In the genomic region with DNA sequence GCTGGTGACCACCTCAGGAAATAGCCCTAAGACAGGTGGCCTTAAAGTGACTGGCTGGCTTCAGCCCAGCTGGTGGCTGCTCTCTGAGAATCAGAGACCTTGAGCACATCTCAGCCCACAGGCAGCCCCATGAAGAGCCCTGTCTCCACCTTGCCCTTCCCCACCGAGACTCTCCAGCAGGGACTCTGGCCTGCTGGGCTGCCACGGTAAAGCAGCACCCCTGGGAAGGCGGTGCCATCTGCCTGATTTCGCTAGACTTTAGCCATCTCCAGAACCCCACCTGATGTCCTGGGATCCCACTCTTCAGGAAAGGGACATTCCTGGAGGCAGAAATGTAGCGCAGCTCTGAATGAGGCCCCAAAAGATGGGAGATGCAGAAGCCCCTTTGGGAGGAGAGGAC, we compare ENCODE assay signal across 28 cellular contexts. TPM values are rescaled to one million over a fixed set of nuclear protein-coding genes. Genes with fewer than 3 reads are reported as not detected.
DNase-seq lines count a peak whose midpoint lies in the region; ATAC-seq, FAIRE-seq and TF ChIP-seq lines count a peak whose summit lies in the region.
"Had no signal": no experiment of that assay in that cellular context is flagged by ENCODE, and none has a peak within 500 bp of the region (broad histone marks: within the 10 kb centered on the region; RNA-seq: fewer than 3 reads in every experiment).

No MANE protein-coding gene starts in this region.

- no TSS peak for BruUV-seq in GM12878 (replicated peaks; lab: Mats Ljungman, UMichigan)

- no peak for DNase-seq in activated T-cell treated with anti-CD3 and anti-CD28 coated beads, Interleukin-2, amount 50 U/mL, for 24 hours
- DNase-seq in activated T-cell treated with anti-CD3 and anti-CD28 coated beads, Interleukin-2, amount 50 U/mL, for 48 hours, result no peak
- no peak for DNase-seq in GM12878 (ENCODE audit: low read depth, low spot score)
- DNase-seq in NCI-H2107 (lab: John Stamatoyannopoulos, UW), result no peak
- no peak for DNase-seq in CD14-positive monocyte (ENCODE audit: low spot score)
- no peak for DNase-seq in NCI-H1417 treated with DMSO at 0.1 percent for 48 hours (lab: John Stamatoyannopoulos, UW)
- DNase-seq: 8988T; activated CD4-positive, alpha-beta T cell treated with anti-CD3 and anti-CD28 coated beads, Interleukin-2, amount 50 U/mL, for 1 hour; activated naive CD4-positive, alpha-beta T cell treated with anti-CD3 and anti-CD28 coated beads, Interleukin-2, amount 50 U/mL, for 16 hours; anterior cingulate cortex; caudate nucleus; DMS79; dorsolateral prefrontal cortex; GF-D8; head of caudate nucleus; naive thymus-derived CD4-positive, alpha-beta T cell; NCI-H1930; NCI-H2227 treated with DMSO at 0.1 percent for 48 hours; ovary; stimulated activated CD4-positive, alpha-beta T cell treated with anti-CD3 and anti-CD28 coated beads, Interleukin-12 subunit alpha, Interleukin-12 subunit beta, amount 100 ng/mL, for 4 hours; stimulated activated CD4-positive, alpha-beta T cell treated with anti-CD3 and anti-CD28 coated beads, Interleukin-4, amount 100 ng/mL, for 4 hours; stimulated activated naive CD8-positive, alpha-beta T cell treated with anti-CD3 and anti-CD28 coated beads, Interleukin-15, amount 100 ng/mL, for 72 hours had no signal

- peaks cover 5% of the 10 kb centered on the region; the same call in 1 of the 2 replicates for H3K4me1 ChIP-seq in GM12878 (ENCODE audit: control insufficient read depth, insufficient read depth, low read length)

- no peak overlapping the region for H3K4me2 ChIP-seq in GM12878 (ENCODE audit: control insufficient read depth, insufficient read depth)

- RAD21 ChIA-PET in GM12878 (lab: Charles Lee; ENCODE audit: unreplicated experiment), result interaction anchor here (1.0 to 2.0 kb wide), 4 partner anchors 14 to 130 kb away, joined by 3 to 9 read pairs (median 6); partner anchors contain the start of gene KSR1

- in situ Hi-C loops in GM12878 (cut with MboI), result loop anchor here (10.0 kb wide), 1 partner anchor 201 kb away; no protein-coding TSS in a partner anchor

- intact Hi-C loops in GM12878 (cut with micrococcal nuclease; ENCODE audit: unreplicated experiment) (no loop called here), CD14-positive monocyte (cut with micrococcal nuclease) (no loop called here)

- SMC1A ChIA-PET in GM12878 (lab: Charles Lee; ENCODE audit: uncharacterized antibody, unreplicated experiment), result interaction anchor here (1.2 to 1.8 kb wide), 3 partner anchors 41 to 130 kb away, joined by 3 to 9 read pairs (median 4); partner anchors contain the start of gene KSR1

- ATAC-seq in GM12878, result peak; percentile 10; the same call in 2 of the 3 replicates
- ATAC-seq in GM21423 (IDR thresholded peaks at IDR 0.05; ENCODE audit: unreplicated experiment), result no peak
- ATAC-seq: naive thymus-derived CD4-positive, alpha-beta T cell; stimulated activated naive CD8-positive, alpha-beta T cell treated with anti-CD3 and anti-CD28 coated beads, Interleukin-15, amount 100 ng/mL, for 72 hours had no signal

- 95% methylated on average over 5 of the region's 5 CpGs for WGBS in GM12878 (ENCODE audit: insufficient coverage, insufficient replicate concordance, low lambda C conversion rate, missing lambda C conversion rate)

- H3K79me2 ChIP-seq in GM12878 (ENCODE audit: control insufficient read depth, insufficient read depth, low read length), result peaks cover 2% of the 10 kb centered on the region; the same call in 1 of the 2 replicates

- H4K20me1 ChIP-seq in GM12878 (ENCODE audit: control insufficient read depth, insufficient read depth), result no peaks in the 10 kb centered on the region

- no peaks in the 10 kb centered on the region for H3K27me3 Mint-ChIP-seq in activated T-cell treated with anti-CD3 and anti-CD28 coated beads, Interleukin-2, amount 50 U/mL, for 24 hours
- H3K27me3 Mint-ChIP-seq in nephron (ENCODE audit: low read depth), result peaks cover 9% of the 10 kb centered on the region
- no peaks in the 10 kb centered on the region for H3K27me3 Mint-ChIP-seq in CD14-positive monocyte (ENCODE audit: low read depth in 3 of 3)
- H3K27me3 Mint-ChIP-seq: B cell; naive thymus-derived CD4-positive, alpha-beta T cell; stimulated activated naive CD8-positive, alpha-beta T cell treated with anti-CD3 and anti-CD28 coated beads, Interleukin-15, amount 100 ng/mL, for 72 hours had no signal

- FAIRE-seq in GM12878 (lab: Jason Lieb, UNC), result no peak

- no peak overlapping the region for H3K4me3 ChIP-seq in GM12878
- H3K4me3 ChIP-seq: dorsolateral prefrontal cortex, ovary, SK-N-MC, tibial nerve had no signal

- H3K27ac Mint-ChIP-seq in activated T-cell treated with anti-CD3 and anti-CD28 coated beads, Interleukin-2, amount 50 U/mL, for 24 hours, result peak overlapping the region; percentile 29
- H3K27ac Mint-ChIP-seq in nephron (peak overlapping the region in 2 of 3 experiments; percentile 68 to 72), CD14-positive monocyte (peak overlapping the region in 3 of 7 donors; percentile 19 to 76 (median 41))
- H3K27ac Mint-ChIP-seq: B cell; naive thymus-derived CD4-positive, alpha-beta T cell had no signal

- no peak for TF ChIP-seq CTCF in GM12878 (IDR thresholded peaks at IDR 0.05 in 2 of 3, conservative IDR thresholded peaks at IDR 0.05 in 1 of 3; ENCODE audit: control insufficient read depth in 2 of 3, extremely low read depth in 1 of 3, insufficient read depth in 1 of 3, low read depth in 3 of 3, low read length in 3 of 3)
- TF ChIP-seq CTCF in nephron (IDR thresholded peaks at IDR 0.05; ENCODE audit: unreplicated experiment in 3 of 3), result no peak
- TF ChIP-seq CTCF in CD14-positive monocyte (IDR thresholded peaks at IDR 0.05), result no peak

- TF ChIP-seq POLR2A in GM12878 (IDR thresholded peaks at IDR 0.05; ENCODE audit: low read depth, low read length), result no peak

- H3K36me3 Mint-ChIP-seq in activated T-cell treated with anti-CD3 and anti-CD28 coated beads, Interleukin-2, amount 50 U/mL, for 24 hours (ENCODE audit: low read depth), result peaks cover 98% of the 10 kb centered on the region
- H3K36me3 Mint-ChIP-seq in nephron (ENCODE audit: low read depth), result peaks cover 28% of the 10 kb centered on the region
- peaks cover 79 to 94% of the 10 kb centered on the region in 2 donors for H3K36me3 Mint-ChIP-seq in CD14-positive monocyte

- no peaks in the 10 kb centered on the region for H3K9me3 ChIP-seq in GM12878 (replicated peaks; ENCODE audit: control insufficient read depth, insufficient read depth, low read length)
- H3K9me3 ChIP-seq: ovary, tibial nerve had no signal

- no peak overlapping the region for H2AFZ ChIP-seq in GM12878 (ENCODE audit: control insufficient read depth, low read depth, low read length)

- H3K4me3 Mint-ChIP-seq in activated T-cell treated with anti-CD3 and anti-CD28 coated beads, Interleukin-2, amount 50 U/mL, for 24 hours, result no peak overlapping the region
- H3K4me3 Mint-ChIP-seq in nephron, result no peak overlapping the region
- no peak overlapping the region for H3K4me3 Mint-ChIP-seq in CD14-positive monocyte
- H3K4me3 Mint-ChIP-seq: naive thymus-derived CD4-positive, alpha-beta T cell; stimulated activated naive CD8-positive, alpha-beta T cell treated with anti-CD3 and anti-CD28 coated beads, Interleukin-15, amount 100 ng/mL, for 72 hours had no signal

- peaks cover 3 to 45% of the 10 kb centered on the region in 2 experiments; a peak in 2 of 4 replicates for H3K36me3 ChIP-seq in GM12878 (ENCODE audit: control insufficient read depth in 2 of 2, insufficient read depth in 2 of 2, low read length in 1 of 2)
- H3K36me3 ChIP-seq: ovary had no signal

- POLR2A ChIA-PET in GM12878 (lab: Charles Lee), result no interaction called here

- no peak overlapping the region for H3K9ac ChIP-seq in GM12878 (ENCODE audit: control insufficient read depth, insufficient read depth, low read length)

- TF ChIP-seq RAD21 in GM12878 (IDR thresholded peaks at IDR 0.05; ENCODE audit: insufficient read depth, low read depth, low read length), result no peak

- H3K27ac ChIP-seq in GM12878 (ENCODE audit: control insufficient read depth, insufficient read depth), result peak overlapping the region; percentile 10
- H3K27ac ChIP-seq: ovary, SK-N-MC, tibial nerve, VCaP had no signal

- H3K4me1 Mint-ChIP-seq in activated T-cell treated with anti-CD3 and anti-CD28 coated beads, Interleukin-2, amount 50 U/mL, for 24 hours (ENCODE audit: low read depth), result peaks cover 8% of the 10 kb centered on the region
- H3K4me1 Mint-ChIP-seq in nephron (peaks cover 49% of the 10 kb centered on the region), CD14-positive monocyte (peaks cover 13% of the 10 kb centered on the region)

- no peak for TF ChIP-seq EP300 in GM12878 (IDR thresholded peaks at IDR 0.05; ENCODE audit: borderline replicate concordance in 1 of 2, control insufficient read depth in 1 of 2, low read depth in 2 of 2, low read length in 2 of 2)

- CTCF ChIA-PET in GM12878 (lab: Yijun Ruan, JAX), result interaction anchor here (1.7 to 2.8 kb wide), 3 partner anchors 14 to 130 kb away, joined by 5 to 8 read pairs (median 8); partner anchors contain the start of gene KSR1

- no peaks in the 10 kb centered on the region for H3K27me3 ChIP-seq in GM12878 (replicated peaks in 1 of 2; ENCODE audit: control insufficient read depth in 2 of 2, insufficient read depth in 2 of 2, low read length in 1 of 2)
- H3K27me3 ChIP-seq: dorsolateral prefrontal cortex, ovary, tibial nerve had no signal

- no peaks in the 10 kb centered on the region for H3K9me3 Mint-ChIP-seq in activated T-cell treated with anti-CD3 and anti-CD28 coated beads, Interleukin-2, amount 50 U/mL, for 24 hours
- H3K9me3 Mint-ChIP-seq in nephron (no peaks in the 10 kb centered on the region), CD14-positive monocyte (no peaks in the 10 kb centered on the region)
- H3K9me3 Mint-ChIP-seq: naive thymus-derived CD4-positive, alpha-beta T cell; stimulated activated naive CD8-positive, alpha-beta T cell treated with anti-CD3 and anti-CD28 coated beads, Interleukin-15, amount 100 ng/mL, for 72 hours had no signal

RNA-seq across cellular contexts. Expression of gene LGALS9, which starts 45.2 kb away (rescaled TPM):
- total RNA-seq in GM12878 (2013; cell fraction: nucleolus; rRNA removed), result 94.1 and 105 TPM in 2 replicates
- total RNA-seq in GM12878 (2014; rRNA removed), result 169 and 177 TPM in 2 replicates
- 115 and 119 TPM in 2 replicates for total RNA-seq in GM12878 (2014; rRNA removed; fragmentation: Illumina TruSeq; extraction: Trizol)
- total RNA-seq in GM12878 (2021), result 246 and 254 TPM in 2 replicates
- 228 TPM for polyA plus RNA-seq in GM12878 (2011; ENCODE audit: low read depth)
- 88.7 and 223 TPM in 2 replicates for polyA plus RNA-seq in GM12878 (2011; rRNA removed)
- 295 and 353 TPM in 2 replicates for polyA plus RNA-seq in GM12878 (2011; cell fraction: cytosol; rRNA removed)
- polyA plus RNA-seq in GM12878 (2011; cell fraction: nucleus; rRNA removed), result 331 and 338 TPM in 2 replicates
- polyA plus RNA-seq in GM12878 (2012), result 364 and 368 TPM in 2 replicates
- 180 and 294 TPM in 2 replicates for polyA plus RNA-seq in GM12878 (2014; fragmentation: Illumina TruSeq; extraction: Trizol)
- polyA plus RNA-seq in GM12878 (2014; fragmentation: Nextera tagmentation; extraction: Ambion mirVana), result 10 to 100 TPM; 22.5 to 30.2 TPM
- polyA plus RNA-seq in GM12878 (2014; rRNA removed), result 245 and 252 TPM in 2 replicates
- polyA plus RNA-seq in GM12878 (2016; fragmentation: Nextera tagmentation; extraction: Ambion mirVana), result 100 to 1,000 TPM; 133 to 142 TPM
- 283 and 449 TPM in 2 replicates for polyA minus RNA-seq in GM12878 (2011; rRNA and poly(A)+ RNA removed)
- 110 and 112 TPM in 2 replicates for polyA minus RNA-seq in GM12878 (2011; cell fraction: cytosol; rRNA and poly(A)+ RNA removed)
- polyA minus RNA-seq in GM12878 (2011; cell fraction: nucleus; rRNA and poly(A)+ RNA removed), result 106 and 139 TPM in 2 replicates
- polyA plus RNA-seq in CD14-positive monocyte, result 100 to 1,000 TPM; 149 TPM
